In the genomic region with DNA sequence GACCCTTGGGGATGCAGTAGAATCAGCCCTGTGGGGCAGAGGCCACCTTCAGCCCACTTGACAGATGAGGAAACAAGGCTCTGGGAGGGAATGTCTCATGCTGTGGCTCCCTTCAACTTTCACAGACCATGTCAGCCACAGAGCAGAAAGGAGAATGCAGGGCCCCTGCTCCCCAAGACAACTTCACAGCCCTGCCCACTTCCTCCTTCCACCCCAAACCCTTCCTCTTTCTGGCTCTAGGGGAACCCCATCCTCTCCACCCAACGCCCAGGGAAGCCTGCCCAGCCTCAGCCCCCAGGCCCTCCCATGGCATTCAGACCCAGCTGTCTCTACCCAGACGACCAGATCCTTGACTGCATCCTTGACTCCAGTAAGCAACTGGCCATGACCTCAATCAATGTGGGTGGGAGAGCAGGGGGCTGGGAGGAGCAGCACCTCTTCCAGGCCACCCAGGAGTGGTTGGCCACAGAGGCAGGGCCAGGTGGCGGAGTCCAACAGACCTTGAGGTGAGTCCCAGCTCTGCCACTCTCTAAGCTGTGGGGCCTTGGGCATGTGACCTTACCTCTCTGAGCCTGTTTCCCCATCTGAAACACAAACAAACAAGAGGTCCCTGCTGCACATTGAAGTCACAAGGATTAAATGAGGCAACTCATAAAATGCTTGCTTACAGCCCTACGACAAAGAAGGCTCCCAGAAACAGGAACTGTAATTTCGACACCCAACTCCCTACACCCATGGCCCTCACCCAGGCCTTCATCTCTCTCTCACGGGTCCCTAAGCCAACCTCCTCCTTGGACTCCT, we compare ENCODE assay signal across 9 cellular contexts. TPM values are rescaled to one million over a fixed set of nuclear protein-coding genes. Genes with fewer than 3 reads are reported as not detected.
DNase-seq lines count a peak whose midpoint lies in the region; ATAC-seq, FAIRE-seq and TF ChIP-seq lines count a peak whose summit lies in the region.
"Had no signal": no experiment of that assay in that cellular context is flagged by ENCODE, and none has a peak within 500 bp of the region (broad histone marks: within the 10 kb centered on the region; RNA-seq: fewer than 3 reads in every experiment).

No MANE protein-coding gene starts in this region.

- RAD21 ChIA-PET in GM12878 (lab: Charles Lee; ENCODE audit: unreplicated experiment): interaction anchor here (1.0 to 4.6 kb wide), 4 partner anchors 15 to 78 kb away, joined by 3 to 20 read pairs (median 4); a partner anchor contains a TSS

- H3K27me3 ChIP-seq in GM12878 (replicated peaks in 1 of 2; ENCODE audit: control insufficient read depth in 2 of 2, insufficient read depth in 2 of 2, low read length in 1 of 2) (no peaks in the 10 kb centered on the region), pancreas (no peaks in the 10 kb centered on the region)

- SMC1A ChIA-PET in GM12878 (lab: Charles Lee; ENCODE audit: uncharacterized antibody, unreplicated experiment): interaction anchor here (0.6 to 6.0 kb wide), 9 partner anchors 11 to 80 kb away, joined by 3 to 23 read pairs (median 4); a partner anchor contains a TSS

- peak; percentile 73 for ATAC-seq in GM12878
- ATAC-seq in pancreas: peak in 3 of 4 donors; percentile 24 to 75 (median 61)
- no peak for ATAC-seq in HG02763 (IDR thresholded peaks at IDR 0.05; ENCODE audit: unreplicated experiment)
- ATAC-seq in HG03045 (IDR thresholded peaks at IDR 0.05; ENCODE audit: unreplicated experiment): no peak

- peak overlapping the region; percentile 73 for H3K9ac ChIP-seq in GM12878 (ENCODE audit: control insufficient read depth, insufficient read depth, low read length)
- H3K9ac ChIP-seq: parathyroid adenoma had no signal

- in situ Hi-C loops in GM12878 (cut with MboI): no loop called here

- H3K4me3 ChIP-seq in GM12878 (peak overlapping the region; percentile 56), pancreas (no peak overlapping the region)

- TF ChIP-seq EP300 in GM12878 (IDR thresholded peaks at IDR 0.05; ENCODE audit: borderline replicate concordance in 1 of 2, control insufficient read depth in 1 of 2, low read depth in 2 of 2, low read length in 2 of 2): 0 out of 4 replicates have a peak, but pooled peaks of 1 of the 2 experiments have one; percentile 27

- H3K4me2 ChIP-seq in GM12878 (ENCODE audit: control insufficient read depth, insufficient read depth): peak overlapping the region; percentile 90

- FAIRE-seq in GM18507 (lab: Jason Lieb, UNC): peak; percentile 98
- peak; percentile 86 for FAIRE-seq in GM12878 (lab: Jason Lieb, UNC)
- FAIRE-seq in pancreas (lab: Jason Lieb, UNC): no peak
- no peak for FAIRE-seq in frontal cortex (lab: Jason Lieb, UNC)

- H3K4me1 ChIP-seq in GM12878 (ENCODE audit: control insufficient read depth, insufficient read depth, low read length): peaks cover 58% of the 10 kb centered on the region
- peaks cover 0 to 5% (median 0%) of the 10 kb centered on the region in 3 donors for H3K4me1 ChIP-seq in pancreas

- TF ChIP-seq POLR2A in GM12878 (IDR thresholded peaks at IDR 0.05; ENCODE audit: low read depth, low read length): peak; percentile 54

- H2AFZ ChIP-seq in GM12878 (ENCODE audit: control insufficient read depth, low read depth, low read length): peak overlapping the region; percentile 15
- H2AFZ ChIP-seq: parathyroid adenoma had no signal

- H3K9me3 ChIP-seq in GM12878 (replicated peaks; ENCODE audit: control insufficient read depth, insufficient read depth, low read length): no peaks in the 10 kb centered on the region; the same call in 2 of the 3 replicates
- H3K9me3 ChIP-seq in pancreas: no peaks in the 10 kb centered on the region

- H3K27ac ChIP-seq in GM12878 (ENCODE audit: control insufficient read depth, insufficient read depth): peak overlapping the region; percentile 95
- H3K27ac ChIP-seq in pancreas: peak overlapping the region in 2 of 4 donors; percentile 64 to 73

- no TSS peak for BruUV-seq in GM12878 (replicated peaks; lab: Mats Ljungman, UMichigan)

- H3K36me3 ChIP-seq in GM12878 (ENCODE audit: control insufficient read depth in 2 of 2, insufficient read depth in 2 of 2, low read length in 1 of 2): peaks cover 18 to 32% of the 10 kb centered on the region in 2 experiments
- H3K36me3 ChIP-seq in pancreas: peaks cover 0 to 44% (median 15%) of the 10 kb centered on the region in 3 donors

- DNase-seq in GM18507 (ENCODE audit: extremely low spot score, insufficient read length, low read depth): no peak
- peak; percentile 98 for DNase-seq in MV-4-11 (lab: John Stamatoyannopoulos, UW)
- DNase-seq in GM12878 (ENCODE audit: low read depth, low spot score): peak; percentile 68
- no peak for DNase-seq in pancreas
- no peak for DNase-seq in NCI-H2029 (lab: John Stamatoyannopoulos, UW)
- DNase-seq in frontal cortex (ENCODE audit: low spot score in 2 of 2): no peak

- CTCF ChIA-PET in GM12878 (lab: Yijun Ruan, JAX): interaction anchor here (0.9 to 2.7 kb wide), 10 partner anchors 16 to 244 kb away, joined by 3 to 11 read pairs (median 4); a partner anchor contains a TSS

- WGBS in GM12878 (ENCODE audit: insufficient coverage, insufficient replicate concordance, low lambda C conversion rate, missing lambda C conversion rate): 0% methylated on average over 6 of the region's 6 CpGs
- WGBS in pancreas, 2 donors: 70 to 76% methylated on average over 6 of the region's 6 CpGs

- TF ChIP-seq CTCF in GM12878 (IDR thresholded peaks at IDR 0.05 in 2 of 3, conservative IDR thresholded peaks at IDR 0.05 in 1 of 3; ENCODE audit: control insufficient read depth in 2 of 3, extremely low read depth in 1 of 3, insufficient read depth in 1 of 3, low read depth in 3 of 3, low read length in 3 of 3) (no peak), pancreas (IDR thresholded peaks at IDR 0.05) (no peak)

- no peak for TF ChIP-seq RAD21 in GM12878 (IDR thresholded peaks at IDR 0.05; ENCODE audit: insufficient read depth, low read depth, low read length)

- H3K79me2 ChIP-seq in GM12878 (ENCODE audit: control insufficient read depth, insufficient read depth, low read length): peaks cover 9% of the 10 kb centered on the region

- H4K20me1 ChIP-seq in GM12878 (ENCODE audit: control insufficient read depth, insufficient read depth): no peaks in the 10 kb centered on the region

- POLR2A ChIA-PET in GM12878 (lab: Charles Lee): interaction anchor here (0.7 to 3.4 kb wide), 6 partner anchors 11 to 126 kb away, joined by 3 to 22 read pairs (median 4); a partner anchor contains a TSS

- intact Hi-C loops in GM12878 (cut with micrococcal nuclease; ENCODE audit: unreplicated experiment) (loop anchor here (2.0 kb wide), 1 partner anchor 15 kb away; a partner anchor contains a TSS), pancreas (cut with DNase I) (no loop called here)

RNA-seq across cellular contexts. Expression of a gene that starts 15.8 kb away (rescaled TPM):
- total RNA-seq in GM12878 (2013; cell fraction: nucleolus; rRNA removed): 18.7 and 18.8 TPM in 2 replicates
- total RNA-seq in GM12878 (2014; rRNA removed) (17.6 and 22.1 TPM in 2 replicates), GM12878 (2014; rRNA removed; fragmentation: Illumina TruSeq; extraction: Trizol) (9.5 and 9.6 TPM in 2 replicates), GM12878 (2021) (15.3 and 18.2 TPM in 2 replicates), pancreas (10 to 100 TPM in 5 of 6 donors, 1 to 10 TPM in 1; 9.7 to 17.8 (median 12.8) TPM), frontal cortex (20.0 TPM)
- 10.7 TPM for polyA plus RNA-seq in GM12878 (2011; ENCODE audit: low read depth)
- polyA plus RNA-seq in GM12878 (2011; rRNA removed) (10.1 and 20.0 TPM in 2 replicates), GM12878 (2014; fragmentation: Illumina TruSeq; extraction: Trizol) (5.1 and 12.5 TPM in 2 replicates), GM12878 (2014; fragmentation: Nextera tagmentation; extraction: Ambion mirVana) (1 to 10 TPM; 2.5 to 3.1 TPM), GM12878 (2014; rRNA removed) (24.0 and 28.6 TPM in 2 replicates), GM12878 (2016; fragmentation: Nextera tagmentation; extraction: Ambion mirVana) (10 to 100 TPM; 22.0 to 24.7 TPM), pancreas (10 to 100 TPM; 22.3 to 25.4 TPM)
- 31.5 and 40.2 TPM in 2 replicates for polyA plus RNA-seq in GM12878 (2011; cell fraction: cytosol; rRNA removed)
- polyA plus RNA-seq in GM12878 (2011; cell fraction: nucleus; rRNA removed): 23.7 and 26.9 TPM in 2 replicates
- polyA plus RNA-seq in GM12878 (2012): 21.1 and 21.2 TPM in 2 replicates
- 13.1 and 26.9 TPM in 2 replicates for polyA minus RNA-seq in GM12878 (2011; rRNA and poly(A)+ RNA removed)
- 6.9 and 8.0 TPM in 2 replicates for polyA minus RNA-seq in GM12878 (2011; cell fraction: cytosol; rRNA and poly(A)+ RNA removed)
- 8.7 and 9.5 TPM in 2 replicates for polyA minus RNA-seq in GM12878 (2011; cell fraction: nucleus; rRNA and poly(A)+ RNA removed)

RNA-seq across cellular contexts. Expression of a gene that starts 18.4 kb away (rescaled TPM):
- 33.6 and 41.2 TPM in 2 replicates for total RNA-seq in GM12878 (2013; cell fraction: nucleolus; rRNA removed)
- total RNA-seq in GM12878 (2014; rRNA removed): 8.3 and 9.6 TPM in 2 replicates
- 5.3 and 5.4 TPM in 2 replicates for total RNA-seq in GM12878 (2014; rRNA removed; fragmentation: Illumina TruSeq; extraction: Trizol)
- total RNA-seq in GM12878 (2021): 14.7 and 18.3 TPM in 2 replicates
- 4.1 TPM for polyA plus RNA-seq in GM12878 (2011; ENCODE audit: low read depth)
- 2.1 and 4.2 TPM in 2 replicates for polyA plus RNA-seq in GM12878 (2011; rRNA removed)
- 4.2 and 4.4 TPM in 2 replicates for polyA plus RNA-seq in GM12878 (2011; cell fraction: cytosol; rRNA removed)
- 6.0 and 7.3 TPM in 2 replicates for polyA plus RNA-seq in GM12878 (2011; cell fraction: nucleus; rRNA removed)
- polyA plus RNA-seq in GM12878 (2012): 7.0 and 7.6 TPM in 2 replicates
- 2.4 and 4.2 TPM in 2 replicates for polyA plus RNA-seq in GM12878 (2014; fragmentation: Illumina TruSeq; extraction: Trizol)
- polyA plus RNA-seq in GM12878 (2014; fragmentation: Nextera tagmentation; extraction: Ambion mirVana): 1 to 10 TPM; 1.8 to 2.0 TPM
- 5.6 and 7.2 TPM in 2 replicates for polyA plus RNA-seq in GM12878 (2014; rRNA removed)
- 10 to 100 TPM; 12.8 to 13.3 TPM for polyA plus RNA-seq in GM12878 (2016; fragmentation: Nextera tagmentation; extraction: Ambion mirVana)
- 10.8 and 14.2 TPM in 2 replicates for polyA minus RNA-seq in GM12878 (2011; rRNA and poly(A)+ RNA removed)
- polyA minus RNA-seq in GM12878 (2011; cell fraction: cytosol; rRNA and poly(A)+ RNA removed): 4.4 and 5.5 TPM in 2 replicates
- polyA minus RNA-seq in GM12878 (2011; cell fraction: nucleus; rRNA and poly(A)+ RNA removed): 5.4 and 10.8 TPM in 2 replicates
- 1 to 10 TPM; 5.0 to 7.5 (median 6.2) TPM for total RNA-seq in pancreas
- polyA plus RNA-seq in pancreas: 1 to 10 TPM; 2.4 to 3.9 TPM
- 4.1 TPM for total RNA-seq in frontal cortex

RNA-seq across cellular contexts. Expression of a gene that starts 40.7 kb away (rescaled TPM):
- total RNA-seq in GM12878 (2013; cell fraction: nucleolus; rRNA removed): 7.7 and 11.1 TPM in 2 replicates
- total RNA-seq in GM12878 (2014; rRNA removed) (11.5 and 15.0 TPM in 2 replicates), GM12878 (2014; rRNA removed; fragmentation: Illumina TruSeq; extraction: Trizol) (15.3 and 15.8 TPM in 2 replicates), GM12878 (2021) (35.6 and 38.6 TPM in 2 replicates), pancreas (10 to 100 TPM in 5 of 6 donors, 1 to 10 TPM in 1; 9.9 to 19.4 (median 14.5) TPM), frontal cortex (16.3 TPM)
- polyA plus RNA-seq in GM12878 (2011; ENCODE audit: low read depth): 12.6 TPM
- polyA plus RNA-seq in GM12878 (2011; rRNA removed) (17.5 and 41.3 TPM in 2 replicates), GM12878 (2014; fragmentation: Illumina TruSeq; extraction: Trizol) (35.2 and 47.9 TPM in 2 replicates), GM12878 (2014; fragmentation: Nextera tagmentation; extraction: Ambion mirVana) (1 to 10 TPM in 1 of 2 experiments, under 1 TPM in 1; 1.00 to 1.2 TPM), GM12878 (2014; rRNA removed) (40.9 and 48.8 TPM in 2 replicates), GM12878 (2016; fragmentation: Nextera tagmentation; extraction: Ambion mirVana) (10 to 100 TPM in 1 of 2 experiments, 1 to 10 TPM in 1; 3.8 to 11.4 TPM), pancreas (10 to 100 TPM; 25.7 to 27.6 TPM)
- 44.7 and 48.5 TPM in 2 replicates for polyA plus RNA-seq in GM12878 (2011; cell fraction: cytosol; rRNA removed)
- 32.0 and 39.9 TPM in 2 replicates for polyA plus RNA-seq in GM12878 (2011; cell fraction: nucleus; rRNA removed)
- 24.5 and 27.4 TPM in 2 replicates for polyA plus RNA-seq in GM12878 (2012)
- 18.6 and 31.7 TPM in 2 replicates for polyA minus RNA-seq in GM12878 (2011; rRNA and poly(A)+ RNA removed)
- 14.7 and 17.7 TPM in 2 replicates for polyA minus RNA-seq in GM12878 (2011; cell fraction: cytosol; rRNA and poly(A)+ RNA removed)
- 4.2 and 6.6 TPM in 2 replicates for polyA minus RNA-seq in GM12878 (2011; cell fraction: nucleus; rRNA and poly(A)+ RNA removed)

RNA-seq across cellular contexts. Expression of a gene that starts 53.2 kb away (rescaled TPM):
- total RNA-seq in GM12878 (2013; cell fraction: nucleolus; rRNA removed): 29.9 and 31.1 TPM in 2 replicates
- 15.9 and 22.2 TPM in 2 replicates for total RNA-seq in GM12878 (2014; rRNA removed)
- 12.1 and 12.8 TPM in 2 replicates for total RNA-seq in GM12878 (2014; rRNA removed; fragmentation: Illumina TruSeq; extraction: Trizol)
- total RNA-seq in GM12878 (2021): 51.8 and 56.3 TPM in 2 replicates
- polyA plus RNA-seq in GM12878 (2011; ENCODE audit: low read depth): 3.6 TPM
- polyA plus RNA-seq in GM12878 (2011; rRNA removed): 15.1 and 34.5 TPM in 2 replicates
- polyA plus RNA-seq in GM12878 (2011; cell fraction: cytosol; rRNA removed): 23.3 and 39.9 TPM in 2 replicates
- 164 and 188 TPM in 2 replicates for polyA plus RNA-seq in GM12878 (2011; cell fraction: nucleus; rRNA removed)
- 21.7 and 22.0 TPM in 2 replicates for polyA plus RNA-seq in GM12878 (2012)
- polyA plus RNA-seq in GM12878 (2014; fragmentation: Illumina TruSeq; extraction: Trizol): 4.9 and 17.8 TPM in 2 replicates
- polyA plus RNA-seq in GM12878 (2014; fragmentation: Nextera tagmentation; extraction: Ambion mirVana): under 1 TPM; 0.02 to 0.04 TPM
- polyA plus RNA-seq in GM12878 (2014; rRNA removed): 33.0 and 40.2 TPM in 2 replicates
- 1 to 10 TPM; 8.3 to 8.9 TPM for polyA plus RNA-seq in GM12878 (2016; fragmentation: Nextera tagmentation; extraction: Ambion mirVana)
- 27.0 and 49.3 TPM in 2 replicates for polyA minus RNA-seq in GM12878 (2011; rRNA and poly(A)+ RNA removed)
- polyA minus RNA-seq in GM12878 (2011; cell fraction: cytosol; rRNA and poly(A)+ RNA removed): 19.8 and 25.4 TPM in 2 replicates
- 34.6 and 45.5 TPM in 2 replicates for polyA minus RNA-seq in GM12878 (2011; cell fraction: nucleus; rRNA and poly(A)+ RNA removed)
- 10 to 100 TPM; 20.5 to 29.2 (median 22.2) TPM for total RNA-seq in pancreas
- polyA plus RNA-seq in pancreas: 10 to 100 TPM; 36.6 to 48.5 TPM
- 7.7 TPM for total RNA-seq in frontal cortex

Comparison
In these comparisons a context has a peak if more than half of its experiments do, and no peak if none do; other contexts are left out.
1. DNase-seq: peak in MV-4-11 (single experiment) and GM12878 (single experiment); none in GM18507 (single experiment), pancreas (0 of 6), NCI-H2029 (single experiment) and frontal cortex (0 of 2).
2. ATAC-seq: peak in GM12878 (single experiment) and pancreas (3 of 4); none in HG02763 (single experiment) and HG03045 (single experiment).